ENCODE assay signal across 11 cellular contexts in genomic region chrX:47648376-47648775, GRCh38. TPM values are rescaled to one million over a fixed set of nuclear protein-coding genes. Genes with fewer than 3 reads are reported as not detected.
DNase-seq lines count a peak whose midpoint lies in the region; ATAC-seq and TF ChIP-seq lines count a peak whose summit lies in the region.
"Had no signal": no experiment of that assay in that cellular context is flagged by ENCODE, and none has a peak within 500 bp of the region (broad histone marks: within the 10 kb centered on the region; RNA-seq: fewer than 3 reads in every experiment).

No MANE protein-coding gene starts in this region.

- no peaks in the 10 kb centered on the region for H3K27me3 Mint-ChIP-seq in activated CD4-positive, alpha-beta memory T cell treated with anti-CD3 and anti-CD28 coated beads, Interleukin-2, amount 10 ng/mL, durations not matched to agents 7 days and 5 days

- peak overlapping the region; percentile 94 for H3K4me3 Mint-ChIP-seq in activated CD4-positive, alpha-beta memory T cell treated with anti-CD3 and anti-CD28 coated beads, Interleukin-2, amount 10 ng/mL, durations not matched to agents 7 days and 5 days

- no peaks in the 10 kb centered on the region for H3K9me3 ChIP-seq in hepatocyte (ENCODE audit: low read depth)
- H3K9me3 ChIP-seq: psoas muscle, tibial artery had no signal

- WGBS in hepatocyte (ENCODE audit: low lambda C conversion rate, missing lambda C conversion rate): 76% methylated on average over 2 of the region's 2 CpGs

- H3K4me1 ChIP-seq in hepatocyte (ENCODE audit: insufficient read depth): peaks cover 3% of the 10 kb centered on the region

- no peaks in the 10 kb centered on the region for H3K36me3 ChIP-seq in hepatocyte (replicated peaks; ENCODE audit: insufficient read depth, low read depth)

- no peak for TF ChIP-seq CTCF in AG04449 (IDR thresholded peaks at IDR 0.05; ENCODE audit: insufficient read depth, low read length, missing control alignments)
- no peak for TF ChIP-seq CTCF in hepatocyte (IDR thresholded peaks at IDR 0.05; ENCODE audit: poor library complexity)

- H3K9me3 Mint-ChIP-seq in activated CD4-positive, alpha-beta memory T cell treated with anti-CD3 and anti-CD28 coated beads, Interleukin-2, amount 10 ng/mL, durations not matched to agents 7 days and 5 days: no peaks in the 10 kb centered on the region

- no peaks in the 10 kb centered on the region for H3K9me2 ChIP-seq in hepatocyte (replicated peaks; ENCODE audit: insufficient read depth)

- H3K79me2 ChIP-seq in hepatocyte: peaks cover 22% of the 10 kb centered on the region

- no peak overlapping the region for H3K27ac ChIP-seq in hepatocyte
- H3K27ac ChIP-seq: psoas muscle, tibial artery had no signal

- peak overlapping the region; percentile 18; the same call in 1 of the 2 replicates for H3K4me3 ChIP-seq in AG04449 (ENCODE audit: low read depth, low read length)
- no peak overlapping the region for H3K4me3 ChIP-seq in hepatocyte

- peaks cover 51% of the 10 kb centered on the region for H3K36me3 Mint-ChIP-seq in activated CD4-positive, alpha-beta memory T cell treated with anti-CD3 and anti-CD28 coated beads, Interleukin-2, amount 10 ng/mL, durations not matched to agents 7 days and 5 days (ENCODE audit: low read depth)

- ATAC-seq in activated CD4-positive, CD25-positive, alpha-beta regulatory T cell treated with anti-CD3 and anti-CD28 coated beads, Interleukin-2, amount 50 U/mL, for 24 hours: no peak
- no peak for ATAC-seq in HG03139 (IDR thresholded peaks at IDR 0.05; ENCODE audit: unreplicated experiment)
- ATAC-seq: psoas muscle had no signal

- H3K4me1 Mint-ChIP-seq in activated CD4-positive, alpha-beta memory T cell treated with anti-CD3 and anti-CD28 coated beads, Interleukin-2, amount 10 ng/mL, durations not matched to agents 7 days and 5 days: peaks cover 68% of the 10 kb centered on the region

- CTCF ChIA-PET in AG04449 (lab: Yijun Ruan, JAX): no interaction called here
- CTCF ChIA-PET in activated CD4-positive, alpha-beta memory T cell treated with anti-CD3 and anti-CD28 coated beads, Interleukin-2, amount 10 ng/mL, durations not matched to agents 7 days and 5 days (lab: Charles Lee): interaction anchor here (0.8 to 1.4 kb wide), 4 partner anchors 11 to 125 kb away, joined by 3 to 4 read pairs (median 4); no protein-coding TSS in a partner anchor

- no peak overlapping the region for H2AFZ ChIP-seq in hepatocyte

- no peaks in the 10 kb centered on the region for H4K20me1 ChIP-seq in hepatocyte (ENCODE audit: insufficient read depth, poor library complexity, severe bottlenecking)

- peak overlapping the region; percentile 87 for H3K27ac Mint-ChIP-seq in activated CD4-positive, alpha-beta memory T cell treated with anti-CD3 and anti-CD28 coated beads, Interleukin-2, amount 10 ng/mL, durations not matched to agents 7 days and 5 days

- H3K4me2 ChIP-seq in hepatocyte: peak overlapping the region; percentile 77

- no peaks in the 10 kb centered on the region for H3K27me3 ChIP-seq in hepatocyte
- H3K27me3 ChIP-seq: tibial artery had no signal

- DNase-seq in AG04449 (ENCODE audit: low read depth, low spot score): no peak
- DNase-seq in EL: peak; percentile 21
- peak; percentile 22 for DNase-seq in activated CD4-positive, alpha-beta memory T cell treated with anti-CD3 and anti-CD28 coated beads, Interleukin-2, amount 10 ng/mL, durations not matched to agents 7 days and 5 days
- DNase-seq in hepatocyte (ENCODE audit: low spot score): no peak
- no peak for DNase-seq in stimulated activated naive CD4-positive, alpha-beta T cell treated with Interleukin-2 at 50 U/mL for 16 hours (lab: John Stamatoyannopoulos, UW)
- DNase-seq in GM03348 (ENCODE audit: low spot score): no peak
- DNase-seq: NCI-H1436 treated with DMSO at 0.1 percent for 48 hours, psoas muscle, tibial artery had no signal

- POLR2A ChIA-PET in AG04449 (lab: Yijun Ruan, JAX): no interaction called here
- POLR2A ChIA-PET in activated CD4-positive, alpha-beta memory T cell treated with anti-CD3 and anti-CD28 coated beads, Interleukin-2, amount 10 ng/mL, durations not matched to agents 7 days and 5 days (lab: Charles Lee): interaction anchor here (0.7 to 3.4 kb wide), 7 partner anchors 9 to 92 kb away, joined by 3 to 15 read pairs (median 7); partner anchors contain the start of genes ARAF and CFP

RNA-seq across cellular contexts. Expression of gene ELK1, which starts 2.0 kb away (rescaled TPM):
- 10 to 100 TPM; 68.9 to 74.9 TPM for total RNA-seq in activated CD4-positive, alpha-beta memory T cell treated with anti-CD3 and anti-CD28 coated beads, Interleukin-2, amount 10 ng/mL, durations not matched to agents 7 days and 5 days
- 19.8 and 24.4 TPM in 2 replicates for total RNA-seq in hepatocyte
- polyA plus RNA-seq in hepatocyte: 29.6 and 32.0 TPM in 2 replicates

RNA-seq across cellular contexts. Expression of gene UXT, which starts 10.6 kb away (rescaled TPM):
- total RNA-seq in activated CD4-positive, alpha-beta memory T cell treated with anti-CD3 and anti-CD28 coated beads, Interleukin-2, amount 10 ng/mL, durations not matched to agents 7 days and 5 days: 100 to 1,000 TPM; 162 to 167 TPM
- total RNA-seq in hepatocyte: 96.1 and 111 TPM in 2 replicates
- polyA plus RNA-seq in hepatocyte: 130 and 141 TPM in 2 replicates

RNA-seq across cellular contexts. Expression of gene CFP, which starts 18.6 kb away (rescaled TPM):
- 10 to 100 TPM; 15.7 to 18.6 TPM for total RNA-seq in activated CD4-positive, alpha-beta memory T cell treated with anti-CD3 and anti-CD28 coated beads, Interleukin-2, amount 10 ng/mL, durations not matched to agents 7 days and 5 days
- total RNA-seq in hepatocyte: 0.23 TPM in 1 of 2 replicates, not detected in the other
- 0.17 and 0.58 TPM in 2 replicates for polyA plus RNA-seq in hepatocyte

RNA-seq across cellular contexts. Expression of gene SYN1, which starts 28.7 kb away (rescaled TPM):
- under 1 TPM; 0.18 to 0.40 TPM for total RNA-seq in activated CD4-positive, alpha-beta memory T cell treated with anti-CD3 and anti-CD28 coated beads, Interleukin-2, amount 10 ng/mL, durations not matched to agents 7 days and 5 days
- total RNA-seq in hepatocyte: 0.43 and 1.2 TPM in 2 replicates
- polyA plus RNA-seq in hepatocyte: 3.7 and 4.6 TPM in 2 replicates

Comparison
In these comparisons a context has a peak if more than half of its experiments do, and no peak if none do; other contexts are left out.
1. DNase-seq: peak in EL (single experiment) and activated CD4-positive, alpha-beta memory T cell treated with anti-CD3 and anti-CD28 coated beads, Interleukin-2, amount 10 ng/mL, durations not matched to agents 7 days and 5 days (single experiment); none in AG04449 (single experiment), hepatocyte (single experiment), stimulated activated naive CD4-positive, alpha-beta T cell treated with Interleukin-2 at 50 U/mL for 16 hours (single experiment) and GM03348 (single experiment).
2. RNA of gene CFP, which starts 18.6 kb away (total RNA-seq): 15.7 to 18.6 TPM in activated CD4-positive, alpha-beta memory T cell treated with anti-CD3 and anti-CD28 coated beads, Interleukin-2, amount 10 ng/mL, durations not matched to agents 7 days and 5 days; 0.23 TPM in hepatocyte; every median in the first group is over 10 times any median in the second.